ENCODE assay signal across 17 cellular contexts in genomic region chr1:186925881-186926676, GRCh38.
DNase-seq lines count a peak whose midpoint lies in the region; FAIRE-seq and TF ChIP-seq lines count a peak whose summit lies in the region.
"Had no signal": no experiment of that assay in that cellular context is flagged by ENCODE, and none has a peak within 500 bp of the region (broad histone marks: within the 10 kb centered on the region; RNA-seq: fewer than 3 reads in every experiment).

No MANE protein-coding gene starts in this region.

- H3K79me2 ChIP-seq in keratinocyte (ENCODE audit: control insufficient read depth, insufficient read depth, low read length) = no peaks in the 10 kb centered on the region

- H3K4me1 ChIP-seq in keratinocyte (ENCODE audit: control insufficient read depth, extremely low read depth, insufficient read depth, low read length) = peaks cover 14% of the 10 kb centered on the region
- H3K4me1 ChIP-seq: pancreas had no signal

- no peak overlapping the region for H3K4me3 ChIP-seq in HFF-Myc (replicated peaks; ENCODE audit: low read depth, low read length)
- H3K4me3 ChIP-seq in keratinocyte (ENCODE audit: control insufficient read depth in 2 of 3, extremely low read depth in 1 of 3, insufficient read depth in 2 of 3, low read depth in 1 of 3, low read length in 3 of 3) = no peak overlapping the region
- H3K4me3 ChIP-seq: mucosa of descending colon, pancreas, suprapubic skin had no signal

- no peaks in the 10 kb centered on the region for H4K20me1 ChIP-seq in keratinocyte (ENCODE audit: control insufficient read depth, extremely low read depth, insufficient read depth, low read length)

- no peaks in the 10 kb centered on the region for H3K36me3 ChIP-seq in keratinocyte (ENCODE audit: control insufficient read depth in 2 of 2, extremely low read depth in 1 of 2, insufficient read depth in 2 of 2, low read length in 2 of 2)
- H3K36me3 ChIP-seq: pancreas had no signal

- no peaks in the 10 kb centered on the region for H3K9me3 ChIP-seq in keratinocyte (ENCODE audit: control insufficient read depth, low read depth, low read length)
- H3K9me3 ChIP-seq: mucosa of descending colon, pancreas, suprapubic skin had no signal

- TF ChIP-seq CTCF in AG09319 (IDR thresholded peaks at IDR 0.05; ENCODE audit: low read depth, low read length) (no peak), HFF-Myc (IDR thresholded peaks at IDR 0.05; ENCODE audit: low read depth, low read length, missing control alignments) (no peak), keratinocyte (optimal IDR thresholded peaks at IDR 0.05 in 1 of 3, IDR thresholded peaks at IDR 0.05 in 1 of 3, conservative IDR thresholded peaks at IDR 0.05 in 1 of 3; ENCODE audit: extremely low read depth in 1 of 3, insufficient read depth in 2 of 3, low read length in 3 of 3) (no peak)

- DNase-seq in AG09319 (ENCODE audit: extremely low read depth, low read depth) = peak; percentile 38
- peak; percentile 44 for DNase-seq in HFF-Myc (ENCODE audit: extremely low read depth, low read depth)
- DNase-seq in dedifferentiated amniotic fluid mesenchymal stem cell (ENCODE audit: extremely low spot score) = peak; percentile 52
- no peak for DNase-seq in keratinocyte (ENCODE audit: low read depth, low spot score)
- DNase-seq in NCI-H1417 treated with DMSO at 0.1 percent for 48 hours (lab: John Stamatoyannopoulos, UW) = no peak
- DNase-seq in DMS53 treated with DMSO at 0.1 percent for 48 hours (lab: John Stamatoyannopoulos, UW; ENCODE audit: unreplicated experiment) = no peak
- no peak for DNase-seq in NK-92 (lab: John Stamatoyannopoulos, UW; ENCODE audit: unreplicated experiment)
- DNase-seq in SIG-M5 treated with dmso at 0.1 percent for 504 hours (lab: John Stamatoyannopoulos, UW; ENCODE audit: unreplicated experiment) = no peak
- DNase-seq: activated CD4-positive, alpha-beta T cell treated with anti-CD3 and anti-CD28 coated beads for 36 hours; activated naive CD8-positive, alpha-beta T cell treated with anti-CD3 and anti-CD28 coated beads, Interleukin-2, amount 50 U/mL, for 24 hours; AML-193; DMS153; immature natural killer cell; mucosa of descending colon; NCI-H226; pancreas had no signal

- dilution Hi-C loops in keratinocyte (cut with MboI; ENCODE audit: extremely low pct_ligation_motif_present, low sequenced_read_pairs) = no loop called here

- H3K4me2 ChIP-seq in keratinocyte (ENCODE audit: control insufficient read depth, extremely low read depth, insufficient read depth, low read depth, low read length) = no peak overlapping the region

- no peak overlapping the region for H3K27ac ChIP-seq in keratinocyte (ENCODE audit: control insufficient read depth, insufficient read depth, low read length)
- H3K27ac ChIP-seq: pancreas, suprapubic skin had no signal

- H3K27me3 ChIP-seq in keratinocyte (ENCODE audit: control insufficient read depth, extremely low read depth, insufficient read depth, low read length) = no peaks in the 10 kb centered on the region
- H3K27me3 ChIP-seq: pancreas, suprapubic skin had no signal

- H3K9me1 ChIP-seq in keratinocyte (ENCODE audit: control insufficient read depth, extremely low read depth, insufficient read depth, low read length) = no peaks in the 10 kb centered on the region

- H2AFZ ChIP-seq in keratinocyte (ENCODE audit: control insufficient read depth, low read length) = no peak overlapping the region

- H3K9ac ChIP-seq in keratinocyte (ENCODE audit: control insufficient read depth, extremely low read depth, insufficient read depth, low read length) = no peak overlapping the region

- peak; percentile 43 for FAIRE-seq in keratinocyte (lab: Jason Lieb, UNC)
- FAIRE-seq: pancreas had no signal

Comparison
In these comparisons a context has a peak if more than half of its experiments do, and no peak if none do; other contexts are left out.
1. DNase-seq: peak in AG09319 (single experiment), HFF-Myc (single experiment) and dedifferentiated amniotic fluid mesenchymal stem cell (single experiment); none in keratinocyte (single experiment), NCI-H1417 treated with DMSO at 0.1 percent for 48 hours (single experiment), DMS53 treated with DMSO at 0.1 percent for 48 hours (single experiment), NK-92 (single experiment) and SIG-M5 treated with dmso at 0.1 percent for 504 hours (single experiment).